In the genomic region with DNA sequence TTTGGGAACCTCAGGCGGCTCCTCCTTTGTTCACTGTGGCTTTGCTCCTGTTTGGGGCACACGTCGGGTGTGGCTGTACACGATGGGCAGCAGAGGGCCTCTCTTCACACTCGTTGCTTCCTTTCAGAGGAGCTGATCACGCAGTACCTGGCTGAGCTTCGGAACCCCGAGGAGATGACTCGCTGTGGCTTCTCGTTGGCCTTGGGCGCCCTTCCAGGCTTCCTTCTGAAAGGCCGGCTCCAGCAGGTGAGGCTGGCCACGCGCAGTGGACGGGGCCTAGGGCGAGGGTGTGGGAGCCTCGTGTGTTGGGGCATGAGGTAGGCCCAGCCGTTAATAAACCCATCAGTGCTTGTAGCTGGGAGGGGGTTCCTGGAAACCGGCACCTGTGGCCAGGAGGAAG, we compare ENCODE assay signal across 25 cellular contexts.
DNase-seq lines count a peak whose midpoint lies in the region; ATAC-seq, FAIRE-seq and TF ChIP-seq lines count a peak whose summit lies in the region.
"Had no signal": no experiment of that assay in that cellular context is flagged by ENCODE, and none has a peak within 500 bp of the region (broad histone marks: within the 10 kb centered on the region; RNA-seq: fewer than 3 reads in every experiment).

No MANE protein-coding gene starts in this region.

- 0 out of 2 replicates have a peak overlapping the region, but pooled peaks have one; percentile 7 for H3K4me2 ChIP-seq in BLaER1
- no peak overlapping the region for H3K4me2 ChIP-seq in HepG2 (ENCODE audit: low read depth, low read length)
- H3K4me2 ChIP-seq: neural progenitor cell had no signal

- no peaks in the 10 kb centered on the region for H3K9me3 ChIP-seq in BLaER1
- H3K9me3 ChIP-seq in HepG2 (ENCODE audit: low read length) = no peaks in the 10 kb centered on the region

- no TSS peak for BruUV-seq in HepG2 (replicated peaks; lab: Mats Ljungman, UMichigan)

- TF ChIP-seq CTCF in HepG2 (CRISPR knock-in tag; IDR thresholded peaks at IDR 0.05) = peak; percentile 39

- H3K79me2 ChIP-seq in HepG2 (ENCODE audit: insufficient read depth, low read length) = no peaks in the 10 kb centered on the region

- peaks cover 88% of the 10 kb centered on the region for H3K36me3 ChIP-seq in BLaER1
- peaks cover 31 to 41% of the 10 kb centered on the region in 2 experiments; a peak in 4 of 5 replicates for H3K36me3 ChIP-seq in HepG2 (replicated peaks in 1 of 2; ENCODE audit: control insufficient read depth in 1 of 2, insufficient read depth in 2 of 2, low read length in 2 of 2)
- H3K36me3 ChIP-seq: neural progenitor cell had no signal

- 89% methylated on average over 19 of the region's 19 CpGs for WGBS in HepG2 (ENCODE audit: low lambda C conversion rate)

- no peak for FAIRE-seq in HepG2 (lab: Jason Lieb, UNC)
- FAIRE-seq: GM12891, GM19239, TTC549 had no signal

- ATAC-seq in HepG2 (peak; percentile 12; the same call in 1 of the 3 replicates), GM19452 (IDR thresholded peaks at IDR 0.05; ENCODE audit: unreplicated experiment) (no peak)
- ATAC-seq: stimulated activated effector memory CD8-positive, alpha-beta T cell treated with anti-CD3 and anti-CD28 coated beads, Interleukin-12 subunit alpha, Interleukin-12 subunit beta, amount 100 ng/mL, for 72 hours; T-cell had no signal

- POLR2A ChIA-PET in HepG2 (lab: Yijun Ruan, JAX) = no interaction called here

- in situ Hi-C loops in HepG2 (cut with HindIII; ENCODE audit: extremely low pct_ligation_motif_present, low pct_unique_long_range_greater_than_20kb) = loop anchor here (5.0 kb wide), 1 partner anchor 143 kb away; no protein-coding TSS in a partner anchor

- H3K27me3 ChIP-seq in BLaER1 (no peaks in the 10 kb centered on the region), HepG2 (ENCODE audit: control insufficient read depth in 1 of 2, insufficient read depth in 2 of 2, low read length in 2 of 2) (no peaks in the 10 kb centered on the region)
- H3K27me3 ChIP-seq: neural progenitor cell had no signal

- H3K4me3 ChIP-seq in BLaER1 (no peak overlapping the region), HepG2 (replicated peaks in 1 of 3; ENCODE audit: insufficient read depth in 1 of 3, low read depth in 2 of 3, low read length in 3 of 3) (no peak overlapping the region)
- H3K4me3 ChIP-seq: neural progenitor cell had no signal

- no peak for TF ChIP-seq RAD21 in HepG2 (CRISPR knock-in tag; IDR thresholded peaks at IDR 0.05)

- H4K20me1 ChIP-seq in BLaER1 (peaks cover 32% of the 10 kb centered on the region), HepG2 (ENCODE audit: insufficient read depth, low read length) (no peaks in the 10 kb centered on the region)

- intact Hi-C loops in HepG2 (cut with micrococcal nuclease; ENCODE audit: unreplicated experiment) = no loop called here

- TF ChIP-seq EP300 in HepG2 (IDR thresholded peaks at IDR 0.05; ENCODE audit: low read depth in 2 of 2, low read length in 2 of 2) (no peak), HepG2 (CRISPR knock-in tag; IDR thresholded peaks at IDR 0.05; ENCODE audit: borderline replicate concordance) (no peak)

- peak overlapping the region; percentile 47; the same call in 1 of the 2 replicates for H3K27ac ChIP-seq in BLaER1
- H3K27ac ChIP-seq in HepG2 (ENCODE audit: extremely low read length, insufficient read depth, low read length) = no peak overlapping the region
- H3K27ac ChIP-seq: epithelial cell of prostate, neural progenitor cell had no signal

- CTCF ChIA-PET in HepG2 (lab: Yijun Ruan, JAX; ENCODE audit: low intra/inter-chr PET ratio, low total read pairs) = interaction anchor here (1.0 kb wide), 1 partner anchor 143 kb away, joined by 4 read pairs; no protein-coding TSS in a partner anchor

- H2AFZ ChIP-seq in HepG2 (ENCODE audit: low read length) = no peak overlapping the region
- H2AFZ ChIP-seq: neural progenitor cell had no signal

- H3K9ac ChIP-seq in BLaER1 = 0 out of 2 replicates have a peak overlapping the region, but pooled peaks have one; percentile 27
- no peak overlapping the region for H3K9ac ChIP-seq in HepG2 (ENCODE audit: insufficient read depth, low read depth, low read length)
- H3K9ac ChIP-seq: neural progenitor cell had no signal

- H3K4me1 ChIP-seq in BLaER1 = peaks cover 60% of the 10 kb centered on the region
- peaks cover 12% of the 10 kb centered on the region for H3K4me1 ChIP-seq in HepG2 (ENCODE audit: insufficient read depth, low read length)
- H3K4me1 ChIP-seq: neural progenitor cell had no signal

- TF ChIP-seq POLR2A in HepG2 (IDR thresholded peaks at IDR 0.05; ENCODE audit: insufficient read depth in 1 of 2, low read depth in 2 of 2, low read length in 2 of 2) = no peak

- DNase-seq in HT-29 (ENCODE audit: low spot score) (peak; percentile 12), amniotic epithelial cell (ENCODE audit: low read depth) (peak; percentile 19), HepG2 (ENCODE audit: low spot score) (peak; percentile 27), NCI-H1694 (lab: John Stamatoyannopoulos, UW) (no peak), NK-92 (lab: John Stamatoyannopoulos, UW; ENCODE audit: unreplicated experiment) (no peak)
- DNase-seq: activated CD4-positive, alpha-beta T cell treated with anti-CD3 and anti-CD28 coated beads for 1 hour; activated naive CD4-positive, alpha-beta T cell treated with Interleukin-2 at 50 U/mL for 16 hours; activated T-cell treated with anti-CD3 and anti-CD28 coated beads, Interleukin-2, amount 50 U/mL, for 24 hours; amniotic stem cell; central memory CD4-positive, alpha-beta T cell; DMS79; NCI-H1105; NCI-H2081 treated with DMSO at 0.1 percent for 48 hours; NCI-H510A treated with DMSO at 0.1 percent for 48 hours; SHP77 treated with DMSO at 0.1 percent for 48 hours; stimulated activated CD4-positive, alpha-beta T cell treated with anti-CD3 and anti-CD28 coated beads, Interleukin-2, amount 100 ng/mL, for 24 hours; T-cell had no signal

TF ChIP-seq in HepG2, 621 proteins besides CTCF, POLR2A, EP300 and RAD21 (continues in another document):
- TF ChIP-seq, protein P1, sequence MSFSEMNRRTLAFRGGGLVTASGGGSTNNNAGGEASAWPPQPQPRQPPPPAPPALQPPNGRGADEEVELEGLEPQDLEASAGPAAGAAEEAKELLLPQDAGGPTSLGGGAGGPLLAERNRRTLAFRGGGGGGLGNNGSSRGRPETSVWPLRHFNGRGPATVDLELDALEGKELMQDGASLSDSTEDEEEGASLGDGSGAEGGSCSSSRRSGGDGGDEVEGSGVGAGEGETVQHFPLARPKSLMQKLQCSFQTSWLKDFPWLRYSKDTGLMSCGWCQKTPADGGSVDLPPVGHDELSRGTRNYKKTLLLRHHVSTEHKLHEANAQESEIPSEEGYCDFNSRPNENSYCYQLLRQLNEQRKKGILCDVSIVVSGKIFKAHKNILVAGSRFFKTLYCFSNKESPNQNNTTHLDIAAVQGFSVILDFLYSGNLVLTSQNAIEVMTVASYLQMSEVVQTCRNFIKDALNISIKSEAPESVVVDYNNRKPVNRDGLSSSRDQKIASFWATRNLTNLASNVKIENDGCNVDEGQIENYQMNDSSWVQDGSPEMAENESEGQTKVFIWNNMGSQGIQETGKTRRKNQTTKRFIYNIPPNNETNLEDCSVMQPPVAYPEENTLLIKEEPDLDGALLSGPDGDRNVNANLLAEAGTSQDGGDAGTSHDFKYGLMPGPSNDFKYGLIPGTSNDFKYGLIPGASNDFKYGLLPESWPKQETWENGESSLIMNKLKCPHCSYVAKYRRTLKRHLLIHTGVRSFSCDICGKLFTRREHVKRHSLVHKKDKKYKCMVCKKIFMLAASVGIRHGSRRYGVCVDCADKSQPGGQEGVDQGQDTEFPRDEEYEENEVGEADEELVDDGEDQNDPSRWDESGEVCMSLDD (CRISPR knock-in tag; IDR thresholded peaks at IDR 0.05; ENCODE audit: borderline replicate concordance) = no peak
- TF ChIP-seq ZMAT3 (CRISPR knock-in tag; conservative IDR thresholded peaks at IDR 0.05) (no peak), FOSL2 (CRISPR knock-in tag; IDR thresholded peaks at IDR 0.05) (0 out of 2 replicates have a peak, but pooled peaks have one; percentile 23), ZNF768 (CRISPR knock-in tag; IDR thresholded peaks at IDR 0.05) (no peak)
- TF ChIP-seq, protein P2, sequence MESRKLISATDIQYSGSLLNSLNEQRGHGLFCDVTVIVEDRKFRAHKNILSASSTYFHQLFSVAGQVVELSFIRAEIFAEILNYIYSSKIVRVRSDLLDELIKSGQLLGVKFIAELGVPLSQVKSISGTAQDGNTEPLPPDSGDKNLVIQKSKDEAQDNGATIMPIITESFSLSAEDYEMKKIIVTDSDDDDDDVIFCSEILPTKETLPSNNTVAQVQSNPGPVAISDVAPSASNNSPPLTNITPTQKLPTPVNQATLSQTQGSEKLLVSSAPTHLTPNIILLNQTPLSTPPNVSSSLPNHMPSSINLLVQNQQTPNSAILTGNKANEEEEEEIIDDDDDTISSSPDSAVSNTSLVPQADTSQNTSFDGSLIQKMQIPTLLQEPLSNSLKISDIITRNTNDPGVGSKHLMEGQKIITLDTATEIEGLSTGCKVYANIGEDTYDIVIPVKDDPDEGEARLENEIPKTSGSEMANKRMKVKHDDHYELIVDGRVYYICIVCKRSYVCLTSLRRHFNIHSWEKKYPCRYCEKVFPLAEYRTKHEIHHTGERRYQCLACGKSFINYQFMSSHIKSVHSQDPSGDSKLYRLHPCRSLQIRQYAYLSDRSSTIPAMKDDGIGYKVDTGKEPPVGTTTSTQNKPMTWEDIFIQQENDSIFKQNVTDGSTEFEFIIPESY (CRISPR knock-in tag; IDR thresholded peaks at IDR 0.05) = peak; percentile 59; the same call in 1 of the 2 replicates
- TF ChIP-seq, protein P3, sequence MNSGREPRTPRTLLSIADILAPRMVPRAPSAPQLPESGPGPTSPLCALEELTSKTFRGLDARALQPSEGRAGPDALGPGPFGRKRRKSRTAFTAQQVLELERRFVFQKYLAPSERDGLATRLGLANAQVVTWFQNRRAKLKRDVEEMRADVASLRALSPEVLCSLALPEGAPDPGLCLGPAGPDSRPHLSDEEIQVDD (CRISPR knock-in tag; IDR thresholded peaks at IDR 0.05; ENCODE audit: borderline replicate concordance) = no peak

Comparison
In these comparisons a context has a peak if more than half of its experiments do, and no peak if none do; other contexts are left out.
1. DNase-seq: peak in HT-29 (single experiment), amniotic epithelial cell (single experiment) and HepG2 (single experiment); none in NCI-H1694 (single experiment) and NK-92 (single experiment).